20 cellular contexts compared by ENCODE assay signal in the genomic region with DNA sequence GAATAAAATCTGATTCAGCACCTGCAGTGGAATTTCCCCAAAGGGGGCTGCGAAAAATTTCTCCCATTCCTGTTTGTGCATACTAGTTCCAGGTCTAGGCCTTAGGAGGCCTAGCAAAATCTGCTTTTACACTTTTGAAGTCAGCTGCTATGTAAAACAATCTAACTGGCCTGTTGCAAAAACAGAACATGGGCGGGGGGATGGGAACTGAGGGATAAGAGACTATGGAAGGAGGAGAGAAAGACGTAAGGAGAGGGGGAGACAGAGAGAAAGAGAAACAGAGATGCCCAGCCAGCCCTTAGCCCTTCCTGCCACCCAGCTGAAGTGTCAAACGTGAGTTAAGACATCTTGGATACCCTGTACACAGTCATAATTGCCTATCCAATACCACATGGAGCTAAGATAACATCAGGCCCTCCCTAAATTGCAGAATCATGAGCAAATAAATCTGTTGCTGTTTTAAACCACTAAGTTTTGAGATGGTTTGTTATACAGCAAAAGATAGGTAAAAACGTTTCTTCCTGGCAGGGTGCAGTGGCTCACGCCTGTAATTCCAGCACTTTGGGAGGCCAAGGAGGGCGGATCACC. TPM values are rescaled to one million over a fixed set of nuclear protein-coding genes. Genes with fewer than 3 reads are reported as not detected.
DNase-seq lines count a peak whose midpoint lies in the region; ATAC-seq and TF ChIP-seq lines count a peak whose summit lies in the region.
"Had no signal": no experiment of that assay in that cellular context is flagged by ENCODE, and none has a peak within 500 bp of the region (broad histone marks: within the 10 kb centered on the region; RNA-seq: fewer than 3 reads in every experiment).

No MANE protein-coding gene starts in this region.

- intact Hi-C loops in activated CD4-positive, alpha-beta T cell treated with anti-CD3 and anti-CD28 coated beads for 36 hours (cut with DNase I, micrococcal nuclease): no loop called here
- intact Hi-C loops in naive thymus-derived CD4-positive, alpha-beta T cell (cut with micrococcal nuclease): no loop called here

- H3K27me3 ChIP-seq in naive thymus-derived CD4-positive, alpha-beta T cell (ENCODE audit: control insufficient read depth in 2 of 2, insufficient read depth in 2 of 2, low read length in 2 of 2): no peaks in the 10 kb centered on the region
- H3K27me3 ChIP-seq: transverse colon had no signal

- ATAC-seq in activated CD4-positive, alpha-beta T cell treated with anti-CD3 and anti-CD28 coated beads for 36 hours: peak; percentile 44
- peak; percentile 68 for ATAC-seq in omental fat pad (ENCODE audit: low FRiP score)
- ATAC-seq in naive thymus-derived CD4-positive, alpha-beta T cell: no peak
- ATAC-seq: A549; activated CD8-positive, alpha-beta T cell treated with anti-CD3 and anti-CD28 coated beads, Interleukin-2, amount 10 ng/mL, durations not matched to agents 7 days and 5 days; T-cell had no signal

- peak overlapping the region; percentile 50 for H3K27ac ChIP-seq in caudate nucleus (ENCODE audit: low read depth, low read length)
- no peak overlapping the region for H3K27ac ChIP-seq in naive thymus-derived CD4-positive, alpha-beta T cell (ENCODE audit: low read depth, low read length)
- H3K27ac ChIP-seq: A549, C4-2B, RWPE1, transverse colon, VCaP had no signal

- no peak overlapping the region for H3K4me3 ChIP-seq in naive thymus-derived CD4-positive, alpha-beta T cell (ENCODE audit: low read length)
- H3K4me3 ChIP-seq: A549, transverse colon had no signal

- H3K9me3 Mint-ChIP-seq in activated CD4-positive, alpha-beta T cell treated with anti-CD3 and anti-CD28 coated beads for 36 hours (ENCODE audit: low read depth): no peaks in the 10 kb centered on the region
- peaks cover 0 to 5% (median 3%) of the 10 kb centered on the region in 3 donors for H3K9me3 Mint-ChIP-seq in IgD-negative memory B cell
- peaks cover 0 to 7% (median 0%) of the 10 kb centered on the region in 11 donors for H3K9me3 Mint-ChIP-seq in naive thymus-derived CD4-positive, alpha-beta T cell
- H3K9me3 Mint-ChIP-seq in chondrocyte (ENCODE audit: low read depth): peaks cover 5% of the 10 kb centered on the region
- H3K9me3 Mint-ChIP-seq: T-cell had no signal

- H3K4me1 ChIP-seq in naive thymus-derived CD4-positive, alpha-beta T cell (ENCODE audit: control insufficient read depth in 2 of 2, insufficient read depth in 2 of 2, low read length in 2 of 2): no peaks in the 10 kb centered on the region
- H3K4me1 ChIP-seq: A549, transverse colon had no signal

- no peaks in the 10 kb centered on the region for H3K27me3 Mint-ChIP-seq in activated CD4-positive, alpha-beta T cell treated with anti-CD3 and anti-CD28 coated beads for 36 hours
- no peaks in the 10 kb centered on the region for H3K27me3 Mint-ChIP-seq in IgD-negative memory B cell
- H3K27me3 Mint-ChIP-seq in naive thymus-derived CD4-positive, alpha-beta T cell: no peaks in the 10 kb centered on the region
- no peaks in the 10 kb centered on the region for H3K27me3 Mint-ChIP-seq in chondrocyte (ENCODE audit: low read depth)
- H3K27me3 Mint-ChIP-seq: T-cell had no signal

- peaks cover 9% of the 10 kb centered on the region for H3K4me1 Mint-ChIP-seq in activated CD4-positive, alpha-beta T cell treated with anti-CD3 and anti-CD28 coated beads for 36 hours
- H3K4me1 Mint-ChIP-seq in IgD-negative memory B cell (peaks cover 0 to 9% (median 5%) of the 10 kb centered on the region in 3 donors), chondrocyte (ENCODE audit: low read depth) (peaks cover 31% of the 10 kb centered on the region)
- peaks cover 0 to 16% (median 0%) of the 10 kb centered on the region in 7 donors for H3K4me1 Mint-ChIP-seq in naive thymus-derived CD4-positive, alpha-beta T cell

- H3K36me3 ChIP-seq in naive thymus-derived CD4-positive, alpha-beta T cell (ENCODE audit: control insufficient read depth in 2 of 3, insufficient read depth in 3 of 3, low read length in 3 of 3): peaks cover 0 to 48% (median 0%) of the 10 kb centered on the region in 3 experiments

- no peaks in the 10 kb centered on the region for H3K9me3 ChIP-seq in naive thymus-derived CD4-positive, alpha-beta T cell (ENCODE audit: control insufficient read depth in 2 of 3, low read length in 3 of 3)
- H3K9me3 ChIP-seq: A549, transverse colon had no signal

- H3K36me3 Mint-ChIP-seq in activated CD4-positive, alpha-beta T cell treated with anti-CD3 and anti-CD28 coated beads for 36 hours (ENCODE audit: low read depth): peaks cover 26% of the 10 kb centered on the region
- H3K36me3 Mint-ChIP-seq in IgD-negative memory B cell (peaks cover 17% of the 10 kb centered on the region), chondrocyte (ENCODE audit: low read depth) (peaks cover 16% of the 10 kb centered on the region)
- H3K36me3 Mint-ChIP-seq in naive thymus-derived CD4-positive, alpha-beta T cell: peaks cover 8 to 47% (median 31%) of the 10 kb centered on the region in 5 donors

- TF ChIP-seq CTCF in omental fat pad (IDR thresholded peaks at IDR 0.05): no peak
- no peak for TF ChIP-seq CTCF in chondrocyte (IDR thresholded peaks at IDR 0.05)

- H3K4me3 Mint-ChIP-seq in activated CD4-positive, alpha-beta T cell treated with anti-CD3 and anti-CD28 coated beads for 36 hours: no peak overlapping the region
- H3K4me3 Mint-ChIP-seq in IgD-negative memory B cell: peak overlapping the region in 1 of 4 donors; percentile 5
- H3K4me3 Mint-ChIP-seq in naive thymus-derived CD4-positive, alpha-beta T cell: no peak overlapping the region
- no peak overlapping the region for H3K4me3 Mint-ChIP-seq in chondrocyte (ENCODE audit: unreplicated experiment)
- H3K4me3 Mint-ChIP-seq: activated CD8-positive, alpha-beta T cell treated with anti-CD3 and anti-CD28 coated beads, Interleukin-2, amount 10 ng/mL, durations not matched to agents 7 days and 5 days; T-cell had no signal

- DNase-seq in activated CD4-positive, alpha-beta T cell treated with anti-CD3 and anti-CD28 coated beads for 36 hours: no peak
- no peak for DNase-seq in activated CD4-positive, alpha-beta T cell treated with anti-CD3 and anti-CD28 coated beads for 4 hours
- DNase-seq in caudate nucleus (lab: John Stamatoyannopoulos, UW) (no peak), omental fat pad (ENCODE audit: low spot score) (no peak), kidney glomerular epithelial cell (lab: John Stamatoyannopoulos, UW) (no peak), chondrocyte (ENCODE audit: low spot score) (no peak)
- DNase-seq in naive thymus-derived CD4-positive, alpha-beta T cell: no peak
- DNase-seq: activated CD8-positive, alpha-beta T cell treated with anti-CD3 and anti-CD28 coated beads, Interleukin-2, amount 10 ng/mL, durations not matched to agents 7 days and 5 days; activated effector memory CD4-positive, alpha-beta T cell treated with Interleukin-2 at 50 U/mL for 16 hours; anterior cingulate cortex; DMS153; effector memory CD4-positive, alpha-beta T cell; NCI-H1694; T-cell; transverse colon had no signal

- POLR2A ChIA-PET in activated CD4-positive, alpha-beta T cell treated with anti-CD3 and anti-CD28 coated beads for 36 hours (lab: Charles Lee): no interaction called here
- POLR2A ChIA-PET in naive thymus-derived CD4-positive, alpha-beta T cell (lab: Charles Lee): interaction anchor here (0.6 kb wide), 1 partner anchor 9 kb away, joined by 3 read pairs; no protein-coding TSS in a partner anchor

- CTCF ChIA-PET in activated CD4-positive, alpha-beta T cell treated with anti-CD3 and anti-CD28 coated beads for 36 hours (lab: Charles Lee): interaction anchor here (0.8 kb wide), 1 partner anchor 14 kb away, joined by 3 read pairs; no protein-coding TSS in a partner anchor
- CTCF ChIA-PET in naive thymus-derived CD4-positive, alpha-beta T cell (lab: Charles Lee): no interaction called here

- no peak overlapping the region for H3K27ac Mint-ChIP-seq in activated CD4-positive, alpha-beta T cell treated with anti-CD3 and anti-CD28 coated beads for 36 hours
- H3K27ac Mint-ChIP-seq in IgD-negative memory B cell (peak overlapping the region in 2 of 3 donors; percentile 88 to 90), chondrocyte (ENCODE audit: unreplicated experiment) (no peak overlapping the region)
- H3K27ac Mint-ChIP-seq in naive thymus-derived CD4-positive, alpha-beta T cell: peak overlapping the region in 2 of 9 donors; percentile 54 to 71
- H3K27ac Mint-ChIP-seq: activated CD8-positive, alpha-beta T cell treated with anti-CD3 and anti-CD28 coated beads, Interleukin-2, amount 10 ng/mL, durations not matched to agents 7 days and 5 days; T-cell had no signal

RNA-seq across cellular contexts. Expression of gene SPTLC2, which starts 45.6 kb away (rescaled TPM):
- 10 to 100 TPM; 16.8 to 24.6 TPM for total RNA-seq in activated CD4-positive, alpha-beta T cell treated with anti-CD3 and anti-CD28 coated beads for 36 hours
- polyA plus RNA-seq in IgD-negative memory B cell: 20.3 TPM
- 10 to 100 TPM; 23.5 to 73.6 (median 52.3) TPM for total RNA-seq in omental fat pad
- total RNA-seq in naive thymus-derived CD4-positive, alpha-beta T cell: 10 to 100 TPM; 19.0 to 58.1 (median 25.7) TPM
- polyA plus RNA-seq in naive thymus-derived CD4-positive, alpha-beta T cell: 10 to 100 TPM; 11.6 to 12.7 TPM
- 25.3 to 30.1 TPM (median 29.1 TPM) in 3 replicates for total RNA-seq in chondrocyte

Comparison
In these comparisons a context has a peak if more than half of its experiments do, and no peak if none do; other contexts are left out.
1. H3K27ac Mint-ChIP-seq: peak in IgD-negative memory B cell (2 of 3); none in activated CD4-positive, alpha-beta T cell treated with anti-CD3 and anti-CD28 coated beads for 36 hours (single experiment) and chondrocyte (single experiment).